Comparison of ENCODE assay signal across 14 cellular contexts in the genomic region with DNA sequence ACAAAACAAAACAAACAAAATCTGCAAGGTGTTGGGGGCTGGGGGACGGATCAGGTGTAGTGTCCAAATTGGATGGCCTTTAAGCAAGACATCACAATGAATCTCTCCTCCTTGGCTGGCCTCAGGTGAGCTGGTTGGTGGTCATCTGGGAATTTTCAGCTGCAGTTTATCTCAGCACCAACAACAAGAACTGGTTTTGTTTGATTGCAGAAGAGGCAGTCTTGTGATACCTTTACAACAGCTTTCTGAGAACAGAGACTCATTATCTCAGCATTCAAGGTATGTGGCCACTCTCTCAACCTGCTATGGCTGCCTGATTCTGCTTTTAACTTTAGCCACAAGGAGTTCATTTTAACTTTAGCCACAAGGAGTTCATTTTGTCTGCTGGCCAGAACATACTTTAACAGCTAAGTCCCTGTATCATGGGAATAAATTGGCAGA.
DNase-seq lines count a peak whose midpoint lies in the region; ATAC-seq and TF ChIP-seq lines count a peak whose summit lies in the region.
"Had no signal": no experiment of that assay in that cellular context is flagged by ENCODE, and none has a peak within 500 bp of the region (broad histone marks: within the 10 kb centered on the region; RNA-seq: fewer than 3 reads in every experiment).

No MANE protein-coding gene starts in this region.

- CTCF ChIA-PET in PC-9 (lab: Charles Lee), result no interaction called here

- H2AFZ ChIP-seq in PC-9, result no peak overlapping the region

- H3F3A ChIP-seq in PC-9 (ENCODE audit: insufficient read depth, low read depth), result no peaks in the 10 kb centered on the region

- no peaks in the 10 kb centered on the region for H4K20me1 ChIP-seq in PC-9 (ENCODE audit: insufficient read depth)

- DNase-seq in RWPE2 (ENCODE audit: low spot score) (no peak), iPS-NIHi7 (ENCODE audit: extremely low spot score) (peak; percentile 9), PC-9 (no peak), NCI-H526 treated with DMSO at 0.1 percent for 48 hours (lab: John Stamatoyannopoulos, UW) (no peak)
- DNase-seq: activated CD4-positive, alpha-beta T cell treated with anti-CD3 and anti-CD28 coated beads for 1 hour; activated T-cell treated with anti-CD3 and anti-CD28 coated beads, Interleukin-2, amount 50 U/mL, for 48 hours; aorta; effector CD8-positive, alpha-beta T cell; NCI-H187; ovary had no signal

- no peak overlapping the region for H3K27ac ChIP-seq in RWPE2 (ENCODE audit: poor library complexity, severe bottlenecking)
- no peak overlapping the region for H3K27ac ChIP-seq in PC-9
- H3K27ac ChIP-seq: ovary had no signal

- H3K79me2 ChIP-seq in PC-9 (ENCODE audit: low read depth), result no peaks in the 10 kb centered on the region

- H3K27me3 ChIP-seq in RWPE2 (ENCODE audit: insufficient read depth, poor library complexity, severe bottlenecking) (no peaks in the 10 kb centered on the region), PC-9 (ENCODE audit: insufficient read depth, low read depth) (no peaks in the 10 kb centered on the region)
- H3K27me3 ChIP-seq: ovary had no signal

- H3K36me3 ChIP-seq in RWPE2 (ENCODE audit: low read depth) (no peaks in the 10 kb centered on the region), PC-9 (ENCODE audit: low read depth) (no peaks in the 10 kb centered on the region)
- H3K36me3 ChIP-seq: ovary had no signal

- intact Hi-C loops in PC-9 (cut with micrococcal nuclease; ENCODE audit: unreplicated experiment), result no loop called here

- H3K4me3 ChIP-seq in RWPE2 (ENCODE audit: severe bottlenecking), result no peak overlapping the region
- H3K4me3 ChIP-seq in PC-9, result no peak overlapping the region
- H3K4me3 ChIP-seq: ovary had no signal

- BruUV-seq in PC-9 (replicated peaks; lab: Mats Ljungman, UMichigan), result no TSS peak

- H3K9me3 ChIP-seq in RWPE2 (ENCODE audit: severe bottlenecking) (no peaks in the 10 kb centered on the region), PC-9 (ENCODE audit: insufficient read depth, low read depth) (no peaks in the 10 kb centered on the region)
- H3K9me3 ChIP-seq: ovary had no signal

- H3K4me1 ChIP-seq in RWPE2 (ENCODE audit: insufficient read depth, poor library complexity, severe bottlenecking) (no peaks in the 10 kb centered on the region), PC-9 (replicated peaks; ENCODE audit: insufficient read depth) (no peaks in the 10 kb centered on the region)

- POLR2A ChIA-PET in PC-9 (lab: Charles Lee; ENCODE audit: unreplicated experiment), result no interaction called here

- TF ChIP-seq CTCF in RWPE2 (IDR thresholded peaks at IDR 0.05; ENCODE audit: poor library complexity, severe bottlenecking) (no peak), PC-9 (conservative IDR thresholded peaks at IDR 0.05) (no peak)

- ATAC-seq in GM18502 (IDR thresholded peaks at IDR 0.05; ENCODE audit: poor library complexity, unreplicated experiment) (peak; percentile 72), HG02610 (IDR thresholded peaks at IDR 0.05; ENCODE audit: unreplicated experiment) (peak; percentile 44), RWPE2 (ENCODE audit: low read depth) (peak; percentile 31; the same call in 1 of the 3 replicates), GM19467 (IDR thresholded peaks at IDR 0.05; ENCODE audit: unreplicated experiment) (no peak), GM18873 (IDR thresholded peaks at IDR 0.05; ENCODE audit: low FRiP score, unreplicated experiment) (no peak)

- no peak overlapping the region for H3K4me2 ChIP-seq in PC-9

- no peaks in the 10 kb centered on the region for H3K9me2 ChIP-seq in PC-9 (ENCODE audit: insufficient read depth)

Comparison
In these comparisons a context has a peak if more than half of its experiments do, and no peak if none do; other contexts are left out.
1. ATAC-seq: peak in GM18502 (single experiment), HG02610 (single experiment) and RWPE2 (single experiment); none in GM19467 (single experiment) and GM18873 (single experiment).